In the genomic region with DNA sequence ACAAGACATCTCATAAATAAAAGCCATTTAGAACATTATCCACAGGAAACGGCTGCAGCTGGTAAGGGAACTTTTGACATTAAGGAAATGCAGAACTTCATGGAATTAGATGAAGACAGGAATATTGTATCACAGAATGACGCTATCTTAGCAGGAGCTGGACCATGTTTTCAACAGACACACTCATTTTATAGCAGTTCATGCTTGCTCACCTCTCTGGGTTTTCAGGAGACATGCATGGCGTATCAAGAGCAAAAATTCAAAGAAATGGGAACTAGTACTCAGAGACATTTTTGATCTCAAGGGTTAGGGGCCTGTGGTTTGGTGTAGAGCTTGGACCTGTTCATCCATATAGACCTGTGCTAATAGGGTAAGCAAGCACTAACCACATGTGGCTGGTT, we compare ENCODE assay signal across 13 cellular contexts.
DNase-seq lines count a peak whose midpoint lies in the region; ATAC-seq, FAIRE-seq and TF ChIP-seq lines count a peak whose summit lies in the region.
"Had no signal": no experiment of that assay in that cellular context is flagged by ENCODE, and none has a peak within 500 bp of the region (broad histone marks: within the 10 kb centered on the region; RNA-seq: fewer than 3 reads in every experiment).

No MANE protein-coding gene starts in this region.

- FAIRE-seq in HTR-8/SVneo (lab: Jason Lieb, UNC) (no peak), GM12892 (lab: Jason Lieb, UNC) (no peak)
- FAIRE-seq: pancreas had no signal

- no peak for TF ChIP-seq CTCF in endothelial cell (IDR thresholded peaks at IDR 0.05; ENCODE audit: unreplicated experiment)

- no peak for ATAC-seq in activated naive CD4-positive, alpha-beta T cell treated with anti-CD3 and anti-CD28 coated beads, Interleukin-2, amount 50 U/mL, for 72 hours
- ATAC-seq in HG03469 (IDR thresholded peaks at IDR 0.05; ENCODE audit: unreplicated experiment) = peak; percentile 51
- no peak for ATAC-seq in stimulated activated effector memory CD8-positive, alpha-beta T cell treated with anti-CD3 and anti-CD28 coated beads, Interleukin-12 subunit alpha, Interleukin-12 subunit beta, amount 100 ng/mL, for 72 hours
- ATAC-seq: pancreas had no signal

- H3K27me3 Mint-ChIP-seq in endothelial cell (ENCODE audit: unreplicated experiment) = peaks cover 2% of the 10 kb centered on the region

- peaks cover 81% of the 10 kb centered on the region for H3K4me1 Mint-ChIP-seq in endothelial cell (ENCODE audit: unreplicated experiment)
- H3K4me1 Mint-ChIP-seq in stimulated activated effector memory CD8-positive, alpha-beta T cell treated with anti-CD3 and anti-CD28 coated beads, Interleukin-12 subunit alpha, Interleukin-12 subunit beta, amount 100 ng/mL, for 72 hours = peaks cover 90% of the 10 kb centered on the region

- H3K36me3 Mint-ChIP-seq in activated naive CD4-positive, alpha-beta T cell treated with anti-CD3 and anti-CD28 coated beads, Interleukin-2, amount 50 U/mL, for 72 hours = peaks cover 41 to 57% of the 10 kb centered on the region in 2 donors
- H3K36me3 Mint-ChIP-seq in endothelial cell (ENCODE audit: low read depth, unreplicated experiment) = peaks cover 38% of the 10 kb centered on the region
- peaks cover 93% of the 10 kb centered on the region for H3K36me3 Mint-ChIP-seq in stimulated activated effector memory CD8-positive, alpha-beta T cell treated with anti-CD3 and anti-CD28 coated beads, Interleukin-12 subunit alpha, Interleukin-12 subunit beta, amount 100 ng/mL, for 72 hours

- H3K27ac Mint-ChIP-seq in activated naive CD4-positive, alpha-beta T cell treated with anti-CD3 and anti-CD28 coated beads, Interleukin-2, amount 50 U/mL, for 72 hours = peak overlapping the region; percentile 36 to 45
- H3K27ac Mint-ChIP-seq in endothelial cell (ENCODE audit: unreplicated experiment) = peak overlapping the region; percentile 74
- peak overlapping the region; percentile 89 for H3K27ac Mint-ChIP-seq in stimulated activated effector memory CD8-positive, alpha-beta T cell treated with anti-CD3 and anti-CD28 coated beads, Interleukin-12 subunit alpha, Interleukin-12 subunit beta, amount 100 ng/mL, for 72 hours

- peaks cover 0 to 4% of the 10 kb centered on the region in 2 donors for H3K9me3 Mint-ChIP-seq in activated naive CD4-positive, alpha-beta T cell treated with anti-CD3 and anti-CD28 coated beads, Interleukin-2, amount 50 U/mL, for 72 hours
- H3K9me3 Mint-ChIP-seq in endothelial cell (ENCODE audit: unreplicated experiment) = no peaks in the 10 kb centered on the region
- no peaks in the 10 kb centered on the region for H3K9me3 Mint-ChIP-seq in stimulated activated effector memory CD8-positive, alpha-beta T cell treated with anti-CD3 and anti-CD28 coated beads, Interleukin-12 subunit alpha, Interleukin-12 subunit beta, amount 100 ng/mL, for 72 hours

- H3K4me3 Mint-ChIP-seq in endothelial cell (ENCODE audit: unreplicated experiment) = peak overlapping the region; percentile 12
- H3K4me3 Mint-ChIP-seq in stimulated activated effector memory CD8-positive, alpha-beta T cell treated with anti-CD3 and anti-CD28 coated beads, Interleukin-12 subunit alpha, Interleukin-12 subunit beta, amount 100 ng/mL, for 72 hours = peak overlapping the region; percentile 37

- no peak for TF ChIP-seq POLR2A in GM12892 (IDR thresholded peaks at IDR 0.05; ENCODE audit: low read depth, low read length)

- no peak for DNase-seq in activated naive CD4-positive, alpha-beta T cell treated with anti-CD3 and anti-CD28 coated beads, Interleukin-2, amount 50 U/mL, for 72 hours (ENCODE audit: low spot score in 2 of 2)
- no peak for DNase-seq in activated naive CD4-positive, alpha-beta T cell treated with anti-CD3 and anti-CD28 coated beads, Interleukin-2, amount 50 U/mL, for 16 hours
- DNase-seq in endothelial cell (ENCODE audit: low spot score) = no peak
- DNase-seq in stimulated activated effector memory CD8-positive, alpha-beta T cell treated with anti-CD3 and anti-CD28 coated beads, Interleukin-12 subunit alpha, Interleukin-12 subunit beta, amount 100 ng/mL, for 72 hours (ENCODE audit: low spot score in 2 of 2) = no peak
- DNase-seq in HTR-8/SVneo (ENCODE audit: insufficient read length, low spot score) = no peak
- no peak for DNase-seq in GM12892 (ENCODE audit: insufficient read length)
- DNase-seq in SW480 (ENCODE audit: low spot score) = no peak
- DNase-seq: activated CD4-positive, alpha-beta T cell treated with anti-CD3 and anti-CD28 coated beads, Interleukin-2, amount 50 U/mL, for 48 hours; anterior cingulate cortex; glutamatergic neuron; NCI-H2107; pancreas had no signal
